Comparison of ENCODE assay signal across 8 cellular contexts in genomic region chr4:115030281-115030680, GRCh38.
"Had no signal": no experiment of that assay in that cellular context is flagged by ENCODE, and none has a peak within 500 bp of the region (broad histone marks: within the 10 kb centered on the region; RNA-seq: fewer than 3 reads in every experiment).

No MANE protein-coding gene starts in this region.

- FAIRE-seq: K562 had no signal

- H3K27ac ChIP-seq: HL-60 had no signal

- H3K4me1 ChIP-seq: HAP-1 had no signal

- H3K4me3 ChIP-seq: HAP-1, K562 had no signal

- H3K36me3 ChIP-seq: HAP-1 had no signal

- H3K9me3 ChIP-seq: HAP-1 had no signal

- ATAC-seq: HCT116, K562 had no signal

- DNase-seq: GOT3, H7, HFFc6, IMR-90 had no signal
